In the genomic region with DNA sequence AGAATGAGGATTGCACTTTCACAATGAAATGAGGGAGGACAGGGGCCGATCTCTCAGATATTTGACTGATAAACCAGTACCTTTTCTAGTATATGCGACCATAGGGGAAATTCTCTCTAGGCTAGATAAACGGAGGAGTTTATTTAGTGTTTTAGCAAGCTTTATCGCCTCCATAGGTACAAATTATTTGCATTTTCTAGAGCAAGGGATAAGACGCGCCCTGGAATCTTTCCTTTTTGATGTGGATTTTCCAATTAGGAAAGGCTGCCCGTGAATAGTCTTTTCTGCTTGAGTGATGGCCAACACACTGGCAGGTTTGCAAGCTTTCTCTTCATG, we compare ENCODE assay signal across 1 cellular context.
TF ChIP-seq lines count a peak whose summit lies in the region.

No MANE protein-coding gene starts in this region.

TF ChIP-seq in H1, 55 proteins besides CTCF, POLR2A, EP300 and RAD21:
- TF ChIP-seq PHF8 (conservative IDR thresholded peaks at IDR 0.05; ENCODE audit: low read depth, low read length) (0 out of 2 replicates have a peak, but pooled peaks have one; percentile 1), RXRA (IDR thresholded peaks at IDR 0.05; ENCODE audit: insufficient read depth, low read depth, low read length) (no peak)
